In the genomic region with DNA sequence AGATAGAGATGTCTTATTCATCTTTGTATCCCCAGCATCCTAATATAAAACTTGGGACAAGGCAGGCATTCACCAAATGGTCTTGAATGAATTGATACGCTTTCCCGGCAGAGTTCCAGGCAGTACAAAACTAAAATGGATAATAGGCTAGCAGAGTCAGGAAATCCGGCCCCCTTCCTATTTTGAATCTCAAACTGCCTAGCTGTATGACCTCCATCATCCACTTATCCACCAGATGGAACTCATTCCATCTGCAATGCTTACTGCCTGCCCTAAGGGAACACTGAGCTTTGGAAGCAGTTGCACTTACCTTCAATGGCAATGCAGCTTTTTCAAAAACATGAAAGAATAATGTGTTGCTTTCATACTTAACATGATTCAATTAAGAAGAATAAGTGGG, we compare ENCODE assay signal across 21 cellular contexts. TPM values are rescaled to one million over a fixed set of nuclear protein-coding genes. Genes with fewer than 3 reads are reported as not detected.
"Had no signal": no experiment of that assay in that cellular context is flagged by ENCODE, and none has a peak within 500 bp of the region (broad histone marks: within the 10 kb centered on the region; RNA-seq: fewer than 3 reads in every experiment).

No MANE protein-coding gene starts in this region.

- H3K4me1 ChIP-seq: gastrocnemius medialis, heart right ventricle, left ventricle myocardium inferior, upper lobe of right lung had no signal

- H3K4me3 ChIP-seq: gastrocnemius medialis, heart right ventricle, left ventricle myocardium inferior, smooth muscle cell, stomach, thoracic aorta, upper lobe of right lung had no signal

- H3K27me3 ChIP-seq: gastrocnemius medialis, heart right ventricle, stomach, upper lobe of right lung had no signal

- H3K9me3 ChIP-seq: gastrocnemius medialis, heart right ventricle, left ventricle myocardium inferior, stomach, thoracic aorta, upper lobe of right lung had no signal

- DNase-seq: activated CD4-positive, CD25-positive, alpha-beta regulatory T cell treated with anti-CD3 and anti-CD28 coated beads, Interleukin-2, amount 50 U/mL, for 72 hours; activated CD8-positive, alpha-beta memory T cell treated with anti-CD3 and anti-CD28 coated beads for 24 hours; activated CD8-positive, alpha-beta memory T cell treated with anti-CD3 and anti-CD28 coated beads, Interleukin-2, amount 50 U/mL, for 48 hours; activated effector memory CD4-positive, alpha-beta T cell treated with Interleukin-2 at 50 U/mL for 16 hours; activated naive CD4-positive, alpha-beta T cell treated with anti-CD3 and anti-CD28 coated beads, Interleukin-2, amount 10 ng/mL, durations not matched to agents 7 days and 5 days; activated naive CD8-positive, alpha-beta T cell treated with anti-CD3 and anti-CD28 coated beads, Interleukin-2, amount 50 U/mL, for 24 hours; activated T-cell treated with anti-CD3 and anti-CD28 coated beads, Interleukin-2, amount 50 U/mL, for 48 hours; central memory CD4-positive, alpha-beta T cell; gastrocnemius medialis; heart right ventricle; left ventricle myocardium inferior; mesendoderm; naive thymus-derived CD8-positive, alpha-beta T cell; stimulated activated CD4-positive, alpha-beta T cell treated with anti-CD3 and anti-CD28 coated beads, Interleukin-4, amount 100 ng/mL, for 1 hour; stomach; upper lobe of right lung had no signal

- ATAC-seq: activated naive CD8-positive, alpha-beta T cell treated with anti-CD3 and anti-CD28 coated beads, Interleukin-2, amount 50 U/mL, for 24 hours; gastrocnemius medialis; heart right ventricle; naive thymus-derived CD8-positive, alpha-beta T cell; sciatic nerve; upper lobe of right lung had no signal

- H3K27ac ChIP-seq: gastrocnemius medialis, heart right ventricle, left ventricle myocardium inferior, stomach, thoracic aorta, upper lobe of right lung, VCaP had no signal

RNA-seq across cellular contexts. Expression of gene BDKRB1, which starts 43.4 kb away (rescaled TPM):
- total RNA-seq: gastrocnemius medialis; left ventricle myocardium inferior; naive thymus-derived CD8-positive, alpha-beta T cell; osteocyte; upper lobe of right lung had no signal
